ENCODE assay signal across 9 cellular contexts in the genomic region with DNA sequence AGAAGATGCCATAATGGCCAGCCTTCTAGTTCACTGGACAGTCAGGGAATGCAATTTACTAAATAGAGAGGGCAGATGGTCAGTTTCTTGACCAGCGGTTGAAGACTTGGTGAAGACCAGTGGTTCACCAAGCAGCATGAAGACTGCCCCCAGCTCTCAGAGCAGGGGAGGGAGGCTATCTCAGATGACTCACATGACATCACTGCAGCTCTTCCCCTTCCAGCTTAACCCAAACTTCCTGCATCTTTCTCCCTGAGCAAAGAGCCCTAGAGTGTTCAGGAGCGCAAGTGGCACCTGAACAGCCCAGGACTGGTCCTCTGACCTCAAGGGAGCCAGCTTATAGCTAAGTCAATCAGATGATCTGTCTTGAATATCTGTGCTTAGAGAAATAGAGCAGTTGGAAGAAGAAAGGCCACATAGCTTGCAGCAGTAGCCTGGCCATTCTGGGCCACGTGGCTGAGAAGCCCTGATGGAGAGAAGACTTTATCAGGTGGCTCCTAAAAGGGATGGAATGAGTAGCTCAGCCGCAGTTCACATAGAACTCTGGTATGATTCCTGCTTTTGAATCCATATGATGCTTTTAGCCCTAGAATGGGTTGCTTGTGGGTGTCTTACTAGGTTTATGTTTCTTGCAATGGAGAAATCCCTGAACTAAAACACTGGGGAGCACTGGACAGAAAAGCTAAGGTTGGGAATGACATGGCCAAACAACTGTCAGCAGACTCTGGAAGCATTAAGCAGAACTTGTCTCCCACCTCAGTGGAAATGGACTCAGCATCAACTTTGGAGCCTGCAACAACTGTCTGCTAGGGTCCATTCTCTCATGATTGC.
"Had no signal": no experiment of that assay in that cellular context is flagged by ENCODE, and none has a peak within 500 bp of the region (broad histone marks: within the 10 kb centered on the region; RNA-seq: fewer than 3 reads in every experiment).

No MANE protein-coding gene starts in this region.

- ATAC-seq: GM23338 had no signal

- H3K4me2 ChIP-seq: GM23338 had no signal

- FAIRE-seq: H1, H54, HTR-8/SVneo had no signal

- H3K4me3 ChIP-seq: GM23338 had no signal

- H3K27ac ChIP-seq: HL-60 had no signal

- H2AFZ ChIP-seq: GM23338 had no signal

- DNase-seq: H9, HCEC 1CT, IMR-90, KBM-7 had no signal
